In the genomic region with DNA sequence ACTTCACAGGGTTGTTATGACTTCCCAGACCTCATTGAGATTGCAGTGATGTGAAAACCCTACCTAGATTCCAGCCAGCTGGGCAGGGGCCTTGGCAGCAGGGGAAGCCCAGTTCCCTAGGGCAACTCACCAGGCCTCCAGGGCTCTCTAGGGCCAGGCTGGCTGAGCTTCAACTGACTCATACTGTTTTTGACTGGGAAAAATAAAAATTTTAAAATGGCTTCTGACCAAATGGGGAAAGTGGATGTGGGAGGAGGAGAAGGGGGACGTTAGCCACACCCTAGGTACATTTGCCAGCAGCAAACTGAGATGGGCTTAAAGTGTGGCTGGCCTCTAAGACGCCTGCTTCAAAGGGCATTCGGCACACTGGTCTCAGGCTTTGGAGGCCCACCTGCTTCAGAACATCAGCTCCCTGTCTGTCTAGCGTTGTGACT, we compare ENCODE assay signal across 8 cellular contexts. TPM values are rescaled to one million over a fixed set of nuclear protein-coding genes. Genes with fewer than 3 reads are reported as not detected.
DNase-seq lines count a peak whose midpoint lies in the region; TF ChIP-seq lines count a peak whose summit lies in the region.

No MANE protein-coding gene starts in this region.

- in situ Hi-C loops in GM23248 (cut with MboI): no loop called here

- H3K4me1 Mint-ChIP-seq in activated T-helper 1 cell treated with anti-CD3 and anti-CD28 coated beads, Interleukin-12 subunit alpha, Interleukin-12 subunit beta, Interleukin-2, Interleukin-4 antibody, amounts not matched to agents 30 ng/mL and 10 ng/mL and 1 ng/mL, durations not matched to agents 14 hours and 24 hours and 36 hours (ENCODE audit: low read depth): peaks cover 61% of the 10 kb centered on the region

- TF ChIP-seq CTCF in spleen (IDR thresholded peaks at IDR 0.05 in 8 of 11, conservative IDR thresholded peaks at IDR 0.05 in 3 of 11): no peak

- peaks cover 34% of the 10 kb centered on the region for H3F3A ChIP-seq in GM23248 (ENCODE audit: insufficient read depth)

- H3K9me2 ChIP-seq in GM23248 (ENCODE audit: insufficient read depth): no peaks in the 10 kb centered on the region

- peaks cover 98% of the 10 kb centered on the region for H3K79me2 ChIP-seq in GM23248 (ENCODE audit: insufficient read depth)

- peak overlapping the region; percentile 56 for H3K9ac ChIP-seq in GM23248

- no peak overlapping the region for H3K4me3 Mint-ChIP-seq in activated T-helper 1 cell treated with anti-CD3 and anti-CD28 coated beads, Interleukin-12 subunit alpha, Interleukin-12 subunit beta, Interleukin-2, Interleukin-4 antibody, amounts not matched to agents 30 ng/mL and 10 ng/mL and 1 ng/mL, durations not matched to agents 14 hours and 24 hours and 36 hours

- H3K4me1 ChIP-seq in GM23248 (ENCODE audit: insufficient read depth): peaks cover 52% of the 10 kb centered on the region
- peaks cover 0 to 73% (median 42%) of the 10 kb centered on the region in 6 donors for H3K4me1 ChIP-seq in spleen

- no peaks in the 10 kb centered on the region for H3K36me3 ChIP-seq in GM23248 (ENCODE audit: low read depth)
- peaks cover 0 to 28% (median 0%) of the 10 kb centered on the region in 6 donors for H3K36me3 ChIP-seq in spleen

- H2AFZ ChIP-seq in GM23248: peak overlapping the region; percentile 75

- peak overlapping the region; percentile 39 for H3K4me2 ChIP-seq in GM23248 (ENCODE audit: unreplicated experiment)

- H3K9me3 ChIP-seq in GM23248 (ENCODE audit: low read depth) (no peaks in the 10 kb centered on the region), spleen (no peaks in the 10 kb centered on the region)

- H3K27ac ChIP-seq in GM23248 (peak overlapping the region; percentile 77), spleen (peak overlapping the region in 2 of 8 donors; percentile 6 to 12)

- WGBS in GM23248 (ENCODE audit: low coverage in 1 of 2, low lambda C conversion rate in 2 of 2, missing lambda C conversion rate in 2 of 2), 2 experiments: 1 to 4% methylated on average over 4 of the region's 4 CpGs
- 74 to 88% (median 82%) methylated on average over 4 of the region's 4 CpGs for WGBS in spleen, 5 donors

- no peaks in the 10 kb centered on the region for H3K27me3 ChIP-seq in GM23248 (replicated peaks; ENCODE audit: insufficient read depth)
- H3K27me3 ChIP-seq in spleen (replicated peaks in 1 of 7): no peaks in the 10 kb centered on the region

- no peaks in the 10 kb centered on the region for H3K27me3 Mint-ChIP-seq in activated T-helper 1 cell treated with anti-CD3 and anti-CD28 coated beads, Interleukin-12 subunit alpha, Interleukin-12 subunit beta, Interleukin-2, Interleukin-4 antibody, amounts not matched to agents 30 ng/mL and 10 ng/mL and 1 ng/mL, durations not matched to agents 14 hours and 24 hours and 36 hours (ENCODE audit: insufficient read depth)

- no peaks in the 10 kb centered on the region for H3K9me3 Mint-ChIP-seq in activated T-helper 1 cell treated with anti-CD3 and anti-CD28 coated beads, Interleukin-12 subunit alpha, Interleukin-12 subunit beta, Interleukin-2, Interleukin-4 antibody, amounts not matched to agents 30 ng/mL and 10 ng/mL and 1 ng/mL, durations not matched to agents 14 hours and 24 hours and 36 hours

- intact Hi-C loops in activated T-helper 1 cell treated with anti-CD3 and anti-CD28 coated beads, Interleukin-12 subunit alpha, Interleukin-12 subunit beta, Interleukin-2, Interleukin-4 antibody, amounts not matched to agents 30 ng/mL and 10 ng/mL and 1 ng/mL, durations not matched to agents 14 hours and 24 hours and 36 hours (cut with micrococcal nuclease): no loop called here
- intact Hi-C loops in spleen (cut with DNase I; ENCODE audit: low total_unique reads): no loop called here

- H3K4me3 ChIP-seq in GM23248 (no peak overlapping the region), spleen (no peak overlapping the region)

- DNase-seq in AG20443 (ENCODE audit: low spot score): peak; percentile 84
- peak; percentile 94 for DNase-seq in GM23248
- DNase-seq in activated T-helper 1 cell treated with anti-CD3 and anti-CD28 coated beads, Interleukin-12 subunit alpha, Interleukin-12 subunit beta, Interleukin-2, Interleukin-4 antibody, amounts not matched to agents 30 ng/mL and 10 ng/mL and 1 ng/mL, durations not matched to agents 14 hours and 24 hours and 36 hours (ENCODE audit: low spot score): no peak
- peak; percentile 65 for DNase-seq in kidney tubule cell (ENCODE audit: low spot score)
- DNase-seq in NCI-H345 treated with DMSO at 0.1 percent for 48 hours (lab: John Stamatoyannopoulos, UW; ENCODE audit: unreplicated experiment): no peak
- DNase-seq in spleen: no peak
- no peak for DNase-seq in mucosa of gallbladder (ENCODE audit: low spot score)
- no peak for DNase-seq in cerebellar cortex (ENCODE audit: low spot score)

- H3K27ac Mint-ChIP-seq in activated T-helper 1 cell treated with anti-CD3 and anti-CD28 coated beads, Interleukin-12 subunit alpha, Interleukin-12 subunit beta, Interleukin-2, Interleukin-4 antibody, amounts not matched to agents 30 ng/mL and 10 ng/mL and 1 ng/mL, durations not matched to agents 14 hours and 24 hours and 36 hours: peak overlapping the region; percentile 37

- H4K20me1 ChIP-seq in GM23248 (ENCODE audit: insufficient read depth): no peaks in the 10 kb centered on the region

- no peak for TF ChIP-seq POLR2A in spleen (IDR thresholded peaks at IDR 0.05)

- peaks cover 10% of the 10 kb centered on the region for H3K36me3 Mint-ChIP-seq in activated T-helper 1 cell treated with anti-CD3 and anti-CD28 coated beads, Interleukin-12 subunit alpha, Interleukin-12 subunit beta, Interleukin-2, Interleukin-4 antibody, amounts not matched to agents 30 ng/mL and 10 ng/mL and 1 ng/mL, durations not matched to agents 14 hours and 24 hours and 36 hours (ENCODE audit: low read depth)

RNA-seq across cellular contexts. Expression of gene BMAL1, which starts 39.0 kb away (rescaled TPM):
- 41.7 and 66.5 TPM in 2 replicates for total RNA-seq in GM23248 (2014; rRNA removed; shearing (Covaris generic))
- polyA plus RNA-seq in GM23248 (2016; fragmentation: Nextera tagmentation; extraction: Ambion mirVana) (31.9 and 34.9 TPM in 2 replicates), spleen (10 to 100 TPM in 1 of 3 donors, 1 to 10 TPM in 2; 6.5 to 12.0 (median 9.0) TPM)
- 33.6 and 33.7 TPM in 2 replicates for total RNA-seq in activated T-helper 1 cell treated with anti-CD3 and anti-CD28 coated beads, Interleukin-12 subunit alpha, Interleukin-12 subunit beta, Interleukin-2, Interleukin-4 antibody, amounts not matched to agents 30 ng/mL and 10 ng/mL and 1 ng/mL, durations not matched to agents 14 hours and 24 hours and 36 hours
- total RNA-seq in spleen (10 to 100 TPM; 33.1 to 58.4 (median 38.7) TPM), mucosa of gallbladder (21.2 TPM)

Comparison
In these comparisons a context has a peak if more than half of its experiments do, and no peak if none do; other contexts are left out.
1. DNase-seq: peak in AG20443 (single experiment), GM23248 (single experiment) and kidney tubule cell (single experiment); none in activated T-helper 1 cell treated with anti-CD3 and anti-CD28 coated beads, Interleukin-12 subunit alpha, Interleukin-12 subunit beta, Interleukin-2, Interleukin-4 antibody, amounts not matched to agents 30 ng/mL and 10 ng/mL and 1 ng/mL, durations not matched to agents 14 hours and 24 hours and 36 hours (single experiment), NCI-H345 treated with DMSO at 0.1 percent for 48 hours (single experiment), spleen (single experiment), mucosa of gallbladder (single experiment) and cerebellar cortex (single experiment).